In the genomic region with DNA sequence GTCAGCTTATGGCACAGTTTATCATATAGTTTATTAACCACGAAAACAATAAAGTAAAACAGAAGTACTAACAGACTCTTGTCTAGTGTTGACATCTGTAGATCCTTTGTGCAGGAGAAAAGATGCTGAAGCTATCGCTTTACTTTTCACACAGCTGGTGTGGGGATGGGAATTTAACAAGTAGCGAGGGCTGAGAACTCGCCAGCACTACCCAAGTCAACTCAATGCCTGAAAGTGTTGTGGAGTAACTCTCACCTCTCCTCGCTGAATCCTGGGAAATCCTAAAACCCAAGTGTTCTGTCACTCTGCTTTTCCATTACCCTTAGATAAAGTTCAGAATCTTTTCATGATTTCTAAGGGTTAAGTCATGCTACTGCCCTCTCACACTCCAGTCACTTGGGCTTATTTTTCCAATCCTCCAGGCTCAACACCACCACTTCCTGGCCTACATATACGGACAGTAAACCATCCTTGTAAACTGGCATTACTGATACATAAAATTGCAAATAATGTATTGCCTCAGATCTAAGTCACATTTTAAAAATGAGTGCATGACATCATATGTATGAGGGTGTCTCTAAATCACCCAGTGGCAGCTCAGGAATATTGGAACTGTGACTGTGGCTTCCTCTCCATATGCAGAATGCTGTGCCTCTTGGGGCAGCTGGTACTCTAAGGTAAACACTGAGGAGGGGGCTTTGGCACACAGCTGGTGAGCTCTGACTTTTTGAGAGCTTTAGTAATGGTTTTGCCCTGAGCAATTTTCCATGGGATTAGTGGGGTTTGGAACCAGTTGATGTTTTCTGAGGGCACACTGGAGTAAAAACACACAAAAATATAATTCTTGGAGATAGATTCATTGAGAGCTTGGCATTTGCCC, we compare ENCODE assay signal across 20 cellular contexts.
"Had no signal": no experiment of that assay in that cellular context is flagged by ENCODE, and none has a peak within 500 bp of the region (broad histone marks: within the 10 kb centered on the region; RNA-seq: fewer than 3 reads in every experiment).

No MANE protein-coding gene starts in this region.

- FAIRE-seq: endometrium, small intestine had no signal

- H3K4me3 ChIP-seq: body of pancreas, cardiac muscle cell, left lung, lung, transverse colon, vagina had no signal

- DNase-seq: activated CD4-positive, alpha-beta memory T cell treated with anti-CD3 and anti-CD28 coated beads, Interleukin-2, amount 10 ng/mL, durations not matched to agents 7 days and 5 days; activated CD4-positive, alpha-beta T cell treated with anti-CD3 and anti-CD28 coated beads for 48 hours; activated gamma-delta T cell; activated naive CD4-positive, alpha-beta T cell treated with anti-CD3 and anti-CD28 coated beads, Interleukin-2, amount 50 U/mL, for 16 hours; anterior cingulate cortex; body of pancreas; effector CD4-positive, alpha-beta T cell; foreskin keratinocyte; kidney glomerular epithelial cell; left lung; naive B cell; nucleus accumbens; posterior cingulate gyrus; small intestine; stimulated activated CD4-positive, alpha-beta T cell treated with anti-CD3 and anti-CD28 coated beads, Interleukin-2, amount 100 ng/mL, for 24 hours; transverse colon had no signal
